ENCODE assay signal across 13 cellular contexts in the genomic region with DNA sequence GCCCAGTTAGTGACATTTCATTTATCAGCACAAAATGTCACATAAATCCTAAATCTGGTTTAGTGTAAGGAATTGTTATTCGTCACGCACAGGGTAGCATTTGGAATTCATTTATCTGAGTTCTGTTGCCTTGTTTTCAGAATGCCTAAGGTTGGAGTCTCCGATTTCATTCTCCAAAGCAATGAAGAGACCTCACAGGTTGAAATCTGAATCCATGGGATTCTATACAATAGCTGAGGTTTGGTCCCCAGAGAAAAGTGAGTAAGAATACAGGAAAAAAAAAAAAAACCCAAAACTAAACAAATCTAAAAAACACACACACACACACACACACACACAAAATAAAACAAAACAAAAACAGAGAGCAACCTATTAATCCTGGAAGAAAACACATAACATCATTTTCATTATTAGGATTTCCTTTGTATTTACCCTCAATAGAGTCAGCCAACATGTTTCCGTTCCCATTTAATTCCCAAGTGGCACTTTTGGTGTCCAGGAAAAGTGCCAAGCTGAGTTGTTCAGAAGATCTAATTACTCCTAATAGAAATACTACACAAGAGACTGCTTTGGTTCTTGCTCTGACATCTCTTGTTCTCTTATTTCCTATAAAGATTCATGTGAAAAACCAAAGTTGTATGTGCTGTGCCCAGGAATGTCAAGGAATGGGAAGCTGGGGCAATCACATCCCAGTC. TPM values are rescaled to one million over a fixed set of nuclear protein-coding genes. Genes with fewer than 3 reads are reported as not detected.
A peak's percentile ranks its signal among the peaks of the same experiment; 100 is the strongest.
DNase-seq lines count a peak whose midpoint lies in the region; ATAC-seq and TF ChIP-seq lines count a peak whose summit lies in the region.
"Had no signal": no experiment of that assay in that cellular context is flagged by ENCODE, and none has a peak within 500 bp of the region (broad histone marks: within the 10 kb centered on the region; RNA-seq: fewer than 3 reads in every experiment).

No MANE protein-coding gene starts in this region.

- no peak overlapping the region for H3K4me3 ChIP-seq in spleen
- H3K4me3 ChIP-seq: GM12878, lung, ovary, testis had no signal

- CTCF ChIA-PET in HEK293T (lab: Yijun Ruan, JAX), result no interaction called here

- H3K36me3 ChIP-seq in spleen, result no peaks in the 10 kb centered on the region
- H3K36me3 ChIP-seq: ovary had no signal

- no peaks in the 10 kb centered on the region for H3K27me3 ChIP-seq in spleen (replicated peaks in 1 of 7)
- H3K27me3 ChIP-seq: ovary, testis had no signal

- POLR2A ChIA-PET in HEK293T (lab: Yijun Ruan, JAX), result no interaction called here

- DNase-seq in HEK293T (ENCODE audit: extremely low spot score) (peak; percentile 12), NCI-H2196 treated with DMSO at 0.1 percent for 48 hours (lab: John Stamatoyannopoulos, UW; ENCODE audit: unreplicated experiment) (peak; percentile 10), left ventricle myocardium superior (no peak), spleen (no peak), CD1c-positive myeloid dendritic cell (ENCODE audit: extremely low spot score) (no peak), putamen (ENCODE audit: low spot score) (no peak)
- DNase-seq: activated gamma-delta T cell; ovary; stimulated activated CD4-positive, alpha-beta T cell treated with anti-CD3 and anti-CD28 coated beads, Interleukin-15, amount 100 ng/mL, for 24 hours; testis had no signal

- H3K4me1 ChIP-seq in spleen, result peaks cover 0 to 33% (median 12%) of the 10 kb centered on the region in 6 donors
- H3K4me1 ChIP-seq: testis had no signal

- no peak for TF ChIP-seq POLR2A in spleen (IDR thresholded peaks at IDR 0.05)

- intact Hi-C loops in left ventricle myocardium superior (cut with micrococcal nuclease), result no loop called here
- intact Hi-C loops in spleen (cut with DNase I; ENCODE audit: low total_unique reads), result no loop called here

- WGBS in spleen, 5 donors, result 75 to 88% (median 86%) methylated on average over 4 of the region's 4 CpGs

- ATAC-seq in left ventricle myocardium superior (peak; percentile 52), HG03196 (IDR thresholded peaks at IDR 0.05; ENCODE audit: unreplicated experiment) (no peak)
- ATAC-seq: GM12878 had no signal

- peak overlapping the region in 6 of 8 donors; percentile 12 to 63 (median 38) for H3K27ac ChIP-seq in spleen
- H3K27ac ChIP-seq: ovary, testis had no signal

- peaks cover 0 to 7% (median 3%) of the 10 kb centered on the region in 8 donors for H3K9me3 ChIP-seq in spleen
- H3K9me3 ChIP-seq: ovary, testis had no signal

- TF ChIP-seq CTCF in spleen (IDR thresholded peaks at IDR 0.05 in 8 of 11, conservative IDR thresholded peaks at IDR 0.05 in 3 of 11), result no peak

TF ChIP-seq in HEK293T, 16 proteins besides CTCF, POLR2A, EP300 and RAD21:
- TF ChIP-seq NFRKB (IDR thresholded peaks at IDR 0.05), result no peak
- no peak for TF ChIP-seq HDGF (IDR thresholded peaks at IDR 0.05; ENCODE audit: borderline replicate concordance)
- no peak for TF ChIP-seq TARDBP (IDR thresholded peaks at IDR 0.05)
- no peak for TF ChIP-seq SP1 (IDR thresholded peaks at IDR 0.05)
- TF ChIP-seq SUZ12 (IDR thresholded peaks at IDR 0.05), result no peak
- no peak for TF ChIP-seq CTBP1 (IDR thresholded peaks at IDR 0.05; ENCODE audit: borderline replicate concordance)
- TF ChIP-seq FOXK2 (IDR thresholded peaks at IDR 0.05), result no peak
- no peak for TF ChIP-seq BHLHE40 (IDR thresholded peaks at IDR 0.05; ENCODE audit: borderline replicate concordance)
- TF ChIP-seq, protein P1, sequence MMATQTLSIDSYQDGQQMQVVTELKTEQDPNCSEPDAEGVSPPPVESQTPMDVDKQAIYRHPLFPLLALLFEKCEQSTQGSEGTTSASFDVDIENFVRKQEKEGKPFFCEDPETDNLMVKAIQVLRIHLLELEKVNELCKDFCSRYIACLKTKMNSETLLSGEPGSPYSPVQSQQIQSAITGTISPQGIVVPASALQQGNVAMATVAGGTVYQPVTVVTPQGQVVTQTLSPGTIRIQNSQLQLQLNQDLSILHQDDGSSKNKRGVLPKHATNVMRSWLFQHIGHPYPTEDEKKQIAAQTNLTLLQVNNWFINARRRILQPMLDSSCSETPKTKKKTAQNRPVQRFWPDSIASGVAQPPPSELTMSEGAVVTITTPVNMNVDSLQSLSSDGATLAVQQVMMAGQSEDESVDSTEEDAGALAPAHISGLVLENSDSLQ (IDR thresholded peaks at IDR 0.05), result no peak
- no peak for TF ChIP-seq ARNT (IDR thresholded peaks at IDR 0.05)
- no peak for TF ChIP-seq FOXM1 (IDR thresholded peaks at IDR 0.05; ENCODE audit: borderline replicate concordance)
- no peak for TF ChIP-seq LEF1 (IDR thresholded peaks at IDR 0.05; ENCODE audit: borderline replicate concordance)
- TF ChIP-seq ZNF384 (IDR thresholded peaks at IDR 0.05), result no peak
- TF ChIP-seq ELF4 (IDR thresholded peaks at IDR 0.05), result no peak
- no peak for TF ChIP-seq L3MBTL2 (conservative IDR thresholded peaks at IDR 0.05)
- no peak for TF ChIP-seq FOXA1 (IDR thresholded peaks at IDR 0.05)

RNA-seq across cellular contexts. Expression of a gene that starts 36.2 kb away (rescaled TPM):
- 12.5 TPM for total RNA-seq in left ventricle myocardium superior
- total RNA-seq in spleen, result 10 to 100 TPM; 31.0 to 41.6 (median 38.6) TPM
- polyA plus RNA-seq in spleen, result 10 to 100 TPM in 1 of 3 donors, 1 to 10 TPM in 2; 7.4 to 10.0 (median 7.4) TPM

Comparison
In these comparisons a context has a peak if more than half of its experiments do, and no peak if none do; other contexts are left out.
1. DNase-seq: peak in HEK293T (single experiment) and NCI-H2196 treated with DMSO at 0.1 percent for 48 hours (single experiment); none in left ventricle myocardium superior (single experiment), spleen (single experiment), CD1c-positive myeloid dendritic cell (single experiment) and putamen (single experiment).